ENCODE assay signal across 20 cellular contexts in the genomic region with DNA sequence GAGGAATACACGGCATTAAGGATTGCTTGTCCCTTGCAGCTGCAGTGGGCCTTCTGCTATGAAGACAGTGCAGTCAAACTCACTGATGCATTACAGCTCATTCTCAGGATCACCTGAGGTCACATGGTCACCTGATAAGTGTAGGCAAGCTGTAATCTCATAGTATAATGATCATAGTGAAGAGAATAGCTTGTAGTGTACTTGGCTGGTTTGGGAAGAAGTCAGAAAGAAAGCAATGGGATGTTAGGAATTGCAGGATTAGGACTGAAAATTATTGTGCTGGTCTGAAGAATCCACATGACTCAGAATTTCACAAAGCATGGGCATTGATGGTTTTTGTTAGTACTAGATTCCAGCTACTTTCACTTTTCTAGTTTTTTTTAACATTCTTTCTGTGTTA.
A peak's percentile ranks its signal among the peaks of the same experiment; 100 is the strongest.
DNase-seq lines count a peak whose midpoint lies in the region; ATAC-seq, FAIRE-seq and TF ChIP-seq lines count a peak whose summit lies in the region.
"Had no signal": no experiment of that assay in that cellular context is flagged by ENCODE, and none has a peak within 500 bp of the region (broad histone marks: within the 10 kb centered on the region; RNA-seq: fewer than 3 reads in every experiment).

No MANE protein-coding gene starts in this region.

- no peak for TF ChIP-seq POLR2A in GM12892 (IDR thresholded peaks at IDR 0.05; ENCODE audit: low read depth, low read length)

- H3K36me3 Mint-ChIP-seq in activated T-cell treated with anti-CD3 and anti-CD28 coated beads, Interleukin-2, amount 50 U/mL, for 24 hours (ENCODE audit: low read depth): peaks cover 6% of the 10 kb centered on the region

- H3K9me3 Mint-ChIP-seq in activated T-cell treated with anti-CD3 and anti-CD28 coated beads, Interleukin-2, amount 50 U/mL, for 24 hours: no peaks in the 10 kb centered on the region
- H3K9me3 Mint-ChIP-seq: activated B cell treated with CpG ODN at 0.5 μM for 24 hours; central memory CD8-positive, alpha-beta T cell had no signal

- peaks cover 41% of the 10 kb centered on the region for H3K4me1 Mint-ChIP-seq in activated T-cell treated with anti-CD3 and anti-CD28 coated beads, Interleukin-2, amount 50 U/mL, for 24 hours (ENCODE audit: low read depth)

- H3K27ac ChIP-seq in Panc1 (ENCODE audit: low read length): peak overlapping the region; percentile 100
- H3K27ac ChIP-seq: C4-2B had no signal

- peaks cover 2% of the 10 kb centered on the region; the same call in 1 of the 2 replicates for H3K36me3 ChIP-seq in Panc1 (ENCODE audit: control insufficient read depth, insufficient read depth, low read length)

- peaks cover 89% of the 10 kb centered on the region for H3K4me1 ChIP-seq in Panc1 (ENCODE audit: control insufficient read depth, insufficient read depth, low read length)

- DNase-seq in AG08395 (ENCODE audit: low spot score) (peak; percentile 50), GM12892 (ENCODE audit: insufficient read length) (no peak), Panc1 (ENCODE audit: low read depth, low spot score) (no peak), left kidney (ENCODE audit: low read depth, low spot score) (peak; percentile 49), SKM-1 (lab: John Stamatoyannopoulos, UW; ENCODE audit: unreplicated experiment) (no peak)
- no peak for DNase-seq in activated T-cell treated with anti-CD3 and anti-CD28 coated beads, Interleukin-2, amount 50 U/mL, for 24 hours
- DNase-seq: activated B cell treated with CpG ODN at 0.5 μM for 24 hours; activated CD8-positive, alpha-beta memory T cell treated with anti-CD3 and anti-CD28 coated beads, Interleukin-2, amount 50 U/mL, for 48 hours; H7; heart right ventricle; left cardiac atrium; NCI-H2081; stimulated activated CD4-positive, alpha-beta T cell treated with anti-CD3 and anti-CD28 coated beads, Interleukin-2, amount 100 ng/mL, for 48 hours; SW 1271; upper lobe of left lung had no signal

- in situ Hi-C loops in Panc1 (cut with HindIII; ENCODE audit: low pct_unique_long_range_greater_than_20kb, low sequenced_read_pairs): no loop called here

- H3K27ac Mint-ChIP-seq in activated T-cell treated with anti-CD3 and anti-CD28 coated beads, Interleukin-2, amount 50 U/mL, for 24 hours: no peak overlapping the region
- H3K27ac Mint-ChIP-seq: activated B cell treated with CpG ODN at 0.5 μM for 24 hours; activated naive CD8-positive, alpha-beta T cell had no signal

- intact Hi-C loops in Panc1 (cut with micrococcal nuclease; ENCODE audit: unreplicated experiment): no loop called here

- H3K27me3 Mint-ChIP-seq in activated T-cell treated with anti-CD3 and anti-CD28 coated beads, Interleukin-2, amount 50 U/mL, for 24 hours: no peaks in the 10 kb centered on the region
- H3K27me3 Mint-ChIP-seq: activated B cell treated with CpG ODN at 0.5 μM for 24 hours; activated naive CD8-positive, alpha-beta T cell; central memory CD8-positive, alpha-beta T cell had no signal

- H3K27me3 ChIP-seq in Panc1 (ENCODE audit: control insufficient read depth, insufficient read depth, low read length): no peaks in the 10 kb centered on the region
- H3K27me3 ChIP-seq: heart right ventricle, upper lobe of left lung had no signal

- no peak overlapping the region for H3K4me3 ChIP-seq in Panc1 (ENCODE audit: low read depth in 2 of 2, low read length in 2 of 2)
- H3K4me3 ChIP-seq: heart right ventricle, upper lobe of left lung had no signal

- H3K4me3 Mint-ChIP-seq in activated T-cell treated with anti-CD3 and anti-CD28 coated beads, Interleukin-2, amount 50 U/mL, for 24 hours: no peak overlapping the region
- H3K4me3 Mint-ChIP-seq: activated B cell treated with CpG ODN at 0.5 μM for 24 hours; activated naive CD8-positive, alpha-beta T cell; central memory CD8-positive, alpha-beta T cell had no signal

- H3K9me3 ChIP-seq in Panc1 (ENCODE audit: control insufficient read depth, insufficient read depth, low read depth, low read length): no peaks in the 10 kb centered on the region
- H3K9me3 ChIP-seq: heart right ventricle, upper lobe of left lung had no signal

- CTCF ChIA-PET in Panc1 (lab: Charles Lee): no interaction called here

- POLR2A ChIA-PET in Panc1 (lab: Charles Lee): interaction anchor here (0.6 kb wide), 1 partner anchor 186 kb away, joined by 5 read pairs; no protein-coding TSS in a partner anchor

- no peak for TF ChIP-seq CTCF in Panc1 (IDR thresholded peaks at IDR 0.05)

- no peak for ATAC-seq in Panc1
- no peak for ATAC-seq in GM18520 (IDR thresholded peaks at IDR 0.05; ENCODE audit: unreplicated experiment)
- ATAC-seq: heart right ventricle, left cardiac atrium had no signal

- peak; percentile 42 for FAIRE-seq in GM12892 (lab: Jason Lieb, UNC)
- FAIRE-seq: G401.6 had no signal

- BruUV-seq in Panc1 (replicated peaks; lab: Mats Ljungman, UMichigan): no TSS peak

Comparison
In these comparisons a context has a peak if more than half of its experiments do, and no peak if none do; other contexts are left out.
1. DNase-seq: peak in AG08395 (single experiment) and left kidney (single experiment); none in GM12892 (single experiment), Panc1 (single experiment), activated T-cell treated with anti-CD3 and anti-CD28 coated beads, Interleukin-2, amount 50 U/mL, for 24 hours (single experiment) and SKM-1 (single experiment).